In the genomic region with DNA sequence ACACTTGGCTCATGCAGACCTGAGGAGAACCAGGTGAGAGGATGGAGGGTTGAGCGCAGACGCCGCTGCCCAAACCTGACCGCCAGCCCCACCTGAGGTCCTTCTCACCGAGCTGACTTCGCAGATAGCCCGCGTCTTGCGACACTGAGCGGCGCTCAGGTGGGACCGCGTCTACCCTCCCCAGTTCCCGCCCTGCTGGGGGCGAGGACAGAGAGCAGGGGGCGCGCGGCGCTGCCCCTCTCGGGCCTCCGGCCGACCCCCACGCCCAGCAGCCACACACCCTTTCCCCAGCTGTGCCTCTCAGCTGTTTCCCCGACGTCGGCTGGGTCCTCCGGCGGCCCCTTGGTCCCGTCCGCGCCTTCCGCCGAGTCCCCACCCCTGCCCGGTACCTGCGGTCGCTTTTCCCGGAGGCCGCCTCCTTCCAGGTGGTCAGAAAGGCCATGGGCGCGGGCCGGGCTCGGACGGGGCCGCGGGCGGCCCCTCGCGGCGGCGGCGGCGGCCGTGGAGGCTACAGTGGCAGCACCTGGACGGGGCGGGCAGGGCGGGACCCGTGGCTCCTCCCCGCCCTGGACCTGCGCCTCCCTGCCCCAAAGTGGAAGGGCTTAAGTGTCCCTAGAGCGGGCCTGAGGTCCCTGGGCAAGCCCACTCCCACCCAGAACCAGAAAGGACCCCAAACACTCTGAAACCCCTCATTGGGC, we compare ENCODE assay signal across 1 cellular context.
TF ChIP-seq lines count a peak whose summit lies in the region.

No MANE protein-coding gene starts in this region.

TF ChIP-seq in A549, 52 proteins besides CTCF, POLR2A, EP300 and RAD21 (continued from another document):
- TF ChIP-seq, protein P1, sequence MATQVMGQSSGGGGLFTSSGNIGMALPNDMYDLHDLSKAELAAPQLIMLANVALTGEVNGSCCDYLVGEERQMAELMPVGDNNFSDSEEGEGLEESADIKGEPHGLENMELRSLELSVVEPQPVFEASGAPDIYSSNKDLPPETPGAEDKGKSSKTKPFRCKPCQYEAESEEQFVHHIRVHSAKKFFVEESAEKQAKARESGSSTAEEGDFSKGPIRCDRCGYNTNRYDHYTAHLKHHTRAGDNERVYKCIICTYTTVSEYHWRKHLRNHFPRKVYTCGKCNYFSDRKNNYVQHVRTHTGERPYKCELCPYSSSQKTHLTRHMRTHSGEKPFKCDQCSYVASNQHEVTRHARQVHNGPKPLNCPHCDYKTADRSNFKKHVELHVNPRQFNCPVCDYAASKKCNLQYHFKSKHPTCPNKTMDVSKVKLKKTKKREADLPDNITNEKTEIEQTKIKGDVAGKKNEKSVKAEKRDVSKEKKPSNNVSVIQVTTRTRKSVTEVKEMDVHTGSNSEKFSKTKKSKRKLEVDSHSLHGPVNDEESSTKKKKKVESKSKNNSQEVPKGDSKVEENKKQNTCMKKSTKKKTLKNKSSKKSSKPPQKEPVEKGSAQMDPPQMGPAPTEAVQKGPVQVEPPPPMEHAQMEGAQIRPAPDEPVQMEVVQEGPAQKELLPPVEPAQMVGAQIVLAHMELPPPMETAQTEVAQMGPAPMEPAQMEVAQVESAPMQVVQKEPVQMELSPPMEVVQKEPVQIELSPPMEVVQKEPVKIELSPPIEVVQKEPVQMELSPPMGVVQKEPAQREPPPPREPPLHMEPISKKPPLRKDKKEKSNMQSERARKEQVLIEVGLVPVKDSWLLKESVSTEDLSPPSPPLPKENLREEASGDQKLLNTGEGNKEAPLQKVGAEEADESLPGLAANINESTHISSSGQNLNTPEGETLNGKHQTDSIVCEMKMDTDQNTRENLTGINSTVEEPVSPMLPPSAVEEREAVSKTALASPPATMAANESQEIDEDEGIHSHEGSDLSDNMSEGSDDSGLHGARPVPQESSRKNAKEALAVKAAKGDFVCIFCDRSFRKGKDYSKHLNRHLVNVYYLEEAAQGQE (IDR thresholded peaks at IDR 0.05): no peak
